9 cellular contexts compared by ENCODE assay signal in genomic region chr16:19138601-19139000, GRCh38. TPM values are rescaled to one million over a fixed set of nuclear protein-coding genes. Genes with fewer than 3 reads are reported as not detected.
A peak's percentile ranks its signal among the peaks of the same experiment; 100 is the strongest.
DNase-seq lines count a peak whose midpoint lies in the region; ATAC-seq and TF ChIP-seq lines count a peak whose summit lies in the region.
"Had no signal": no experiment of that assay in that cellular context is flagged by ENCODE, and none has a peak within 500 bp of the region (broad histone marks: within the 10 kb centered on the region; RNA-seq: fewer than 3 reads in every experiment).

No MANE protein-coding gene starts in this region.

- TF ChIP-seq CTCF in BJ (IDR thresholded peaks at IDR 0.05; ENCODE audit: insufficient read depth, low read depth, low read length) (no peak), mucosa of descending colon (IDR thresholded peaks at IDR 0.05) (no peak)

- H3K4me3 ChIP-seq in BJ (ENCODE audit: low read depth, low read length): no peak overlapping the region
- no peak overlapping the region for H3K4me3 ChIP-seq in mucosa of descending colon

- H3K36me3 ChIP-seq in BJ (ENCODE audit: control insufficient read depth, insufficient read depth, low read length): no peaks in the 10 kb centered on the region
- no peaks in the 10 kb centered on the region for H3K36me3 ChIP-seq in mucosa of descending colon (ENCODE audit: low read depth)

- H3K36me3 Mint-ChIP-seq in activated naive CD4-positive, alpha-beta T cell treated with anti-CD3 and anti-CD28 coated beads for 36 hours (ENCODE audit: low read depth): no peaks in the 10 kb centered on the region

- peak; percentile 80 for DNase-seq in BJ (ENCODE audit: low read depth)
- peak; percentile 68 for DNase-seq in NCI-H2029 treated with DMSO at 0.1 percent for 48 hours (lab: John Stamatoyannopoulos, UW)
- peak; percentile 57 for DNase-seq in dermis blood vessel endothelial cell
- peak; percentile 51 to 79 (median 65) for DNase-seq in mucosa of descending colon
- DNase-seq in activated naive CD4-positive, alpha-beta T cell treated with anti-CD3 and anti-CD28 coated beads for 36 hours: no peak
- DNase-seq in activated gamma-delta T cell treated with Interleukin-2 at 50 U/mL for 16 hours: no peak
- no peak for DNase-seq in germinal center (ENCODE audit: low spot score)

- H3K27me3 Mint-ChIP-seq in activated naive CD4-positive, alpha-beta T cell treated with anti-CD3 and anti-CD28 coated beads for 36 hours (ENCODE audit: low read depth): peaks cover 9% of the 10 kb centered on the region

- H3K27ac Mint-ChIP-seq in activated naive CD4-positive, alpha-beta T cell treated with anti-CD3 and anti-CD28 coated beads for 36 hours: no peak overlapping the region

- POLR2A ChIA-PET in BJ (lab: Charles Lee): no interaction called here

- H3K9me3 Mint-ChIP-seq in activated naive CD4-positive, alpha-beta T cell treated with anti-CD3 and anti-CD28 coated beads for 36 hours: no peaks in the 10 kb centered on the region

- H3K4me3 Mint-ChIP-seq in activated naive CD4-positive, alpha-beta T cell treated with anti-CD3 and anti-CD28 coated beads for 36 hours: no peak overlapping the region

- H3K27me3 ChIP-seq in BJ (ENCODE audit: control insufficient read depth, insufficient read depth, low read length): no peaks in the 10 kb centered on the region; the same call in 1 of the 2 replicates

- ATAC-seq in mucosa of descending colon (peak; percentile 30), HG03432 (IDR thresholded peaks at IDR 0.05; ENCODE audit: unreplicated experiment) (no peak)

- intact Hi-C loops in mucosa of descending colon (cut with DNase I, micrococcal nuclease): no loop called here
- intact Hi-C loops in activated naive CD4-positive, alpha-beta T cell treated with anti-CD3 and anti-CD28 coated beads for 36 hours (cut with micrococcal nuclease): no loop called here

- H3K9me3 ChIP-seq in mucosa of descending colon: no peaks in the 10 kb centered on the region

- peaks cover 24% of the 10 kb centered on the region for H3K4me1 ChIP-seq in mucosa of descending colon (ENCODE audit: low read depth)

- H3K4me1 Mint-ChIP-seq in activated naive CD4-positive, alpha-beta T cell treated with anti-CD3 and anti-CD28 coated beads for 36 hours (ENCODE audit: low read depth): no peaks in the 10 kb centered on the region

- CTCF ChIA-PET in BJ (lab: Yijun Ruan, JAX): interaction anchor here (0.9 to 5.8 kb wide), 6 partner anchors 16 to 53 kb away, joined by 3 to 31 read pairs (median 6); partner anchors contain the start of gene ITPRIPL2
- CTCF ChIA-PET in activated naive CD4-positive, alpha-beta T cell treated with anti-CD3 and anti-CD28 coated beads for 36 hours (lab: Charles Lee): interaction anchor here (1.0 kb wide), 1 partner anchor 53 kb away, joined by 3 read pairs; no protein-coding TSS in a partner anchor

RNA-seq across cellular contexts. Expression of gene ITPRIPL2, which starts 24.8 kb away (rescaled TPM):
- 14.9 and 15.8 TPM in 2 replicates for polyA plus RNA-seq in BJ (2011; rRNA removed)
- 17.2 and 19.7 TPM in 2 replicates for polyA minus RNA-seq in BJ (2011; rRNA and poly(A)+ RNA removed)
- 40.2 and 51.3 TPM in 2 replicates for total RNA-seq in dermis blood vessel endothelial cell
- 10 to 100 TPM; 36.3 to 49.9 (median 36.5) TPM for total RNA-seq in mucosa of descending colon
- under 1 TPM; 0.17 to 0.19 TPM for total RNA-seq in activated naive CD4-positive, alpha-beta T cell treated with anti-CD3 and anti-CD28 coated beads for 36 hours
- polyA plus RNA-seq: neural cell had no signal

RNA-seq across cellular contexts. Expression of gene SYT17, which starts 29.4 kb away (rescaled TPM):
- polyA plus RNA-seq in BJ (2011; rRNA removed): 0.09 TPM in 1 of 2 replicates, not detected in the other
- 0.05 and 0.43 TPM in 2 replicates for polyA minus RNA-seq in BJ (2011; rRNA and poly(A)+ RNA removed)
- 2.2 and 2.9 TPM in 2 replicates for total RNA-seq in dermis blood vessel endothelial cell
- 10 to 100 TPM in 1 of 3 donors, 1 to 10 TPM in 2; 4.9 to 13.3 (median 5.9) TPM for total RNA-seq in mucosa of descending colon
- total RNA-seq in activated naive CD4-positive, alpha-beta T cell treated with anti-CD3 and anti-CD28 coated beads for 36 hours: not detected

Comparison
In these comparisons a context has a peak if more than half of its experiments do, and no peak if none do; other contexts are left out.
1. DNase-seq: peak in BJ (single experiment), NCI-H2029 treated with DMSO at 0.1 percent for 48 hours (single experiment), dermis blood vessel endothelial cell (single experiment) and mucosa of descending colon (3 of 3); none in activated naive CD4-positive, alpha-beta T cell treated with anti-CD3 and anti-CD28 coated beads for 36 hours (single experiment), activated gamma-delta T cell treated with Interleukin-2 at 50 U/mL for 16 hours (single experiment) and germinal center (single experiment).
2. RNA of gene ITPRIPL2, which starts 24.8 kb away (total RNA-seq): 40.2 to 51.3 TPM in dermis blood vessel endothelial cell and 36.3 to 49.9 TPM in mucosa of descending colon; 0.17 to 0.19 TPM in activated naive CD4-positive, alpha-beta T cell treated with anti-CD3 and anti-CD28 coated beads for 36 hours; every median in the first group is over 10 times any median in the second.